Comparison of ENCODE assay signal across 21 cellular contexts in the genomic region with DNA sequence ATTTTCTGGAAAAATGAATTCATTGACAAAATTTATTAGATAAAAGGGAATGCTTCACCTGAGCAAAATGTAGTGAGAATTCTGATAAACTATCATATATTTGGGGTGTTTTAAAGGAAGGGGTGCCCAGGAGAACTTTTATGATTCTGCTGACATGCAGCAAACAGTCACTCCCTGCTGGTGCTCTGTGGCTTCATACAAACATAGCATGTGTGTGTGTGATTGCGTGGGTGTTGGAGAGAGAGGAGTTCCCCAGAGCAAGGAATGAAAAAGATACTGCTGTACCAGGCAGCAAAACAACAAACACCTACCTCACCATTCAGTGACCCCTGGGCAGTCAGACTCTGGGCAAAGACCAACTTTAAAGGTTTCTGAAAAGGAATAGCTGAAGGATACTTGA.
DNase-seq lines count a peak whose midpoint lies in the region; ATAC-seq, FAIRE-seq and TF ChIP-seq lines count a peak whose summit lies in the region.
"Had no signal": no experiment of that assay in that cellular context is flagged by ENCODE, and none has a peak within 500 bp of the region (broad histone marks: within the 10 kb centered on the region; RNA-seq: fewer than 3 reads in every experiment).

No MANE protein-coding gene starts in this region.

- no peak overlapping the region for H3K56ac ChIP-seq in IMR-90 (ENCODE audit: extremely low read depth, insufficient read depth, low read length)

- POLR2A ChIA-PET in A549 (lab: Yijun Ruan, JAX) (no interaction called here), IMR-90 (lab: Charles Lee; ENCODE audit: unreplicated experiment) (no interaction called here)

- H4K91ac ChIP-seq in IMR-90 (ENCODE audit: insufficient read depth, low read depth, low read length), result no peak overlapping the region

- peak overlapping the region; percentile 40 to 69; a peak in 4 of 6 replicates for H3K27ac ChIP-seq in A549
- no peak overlapping the region for H3K27ac ChIP-seq in IMR-90 (ENCODE audit: insufficient read depth, low read length)
- H3K27ac ChIP-seq in effector memory CD4-positive, alpha-beta T cell (ENCODE audit: insufficient read depth, low read length, poor library complexity, severe bottlenecking), result no peak overlapping the region
- H3K27ac ChIP-seq: BLaER1 had no signal

- no peak for TF ChIP-seq EP300 in A549 (IDR thresholded peaks at IDR 0.05)

- H3K36me3 ChIP-seq in IMR-90 (ENCODE audit: control insufficient read depth, insufficient read depth, low read length), result no peaks in the 10 kb centered on the region
- H3K36me3 ChIP-seq in bronchial epithelial cell (ENCODE audit: control insufficient read depth, insufficient read depth, low read length), result no peaks in the 10 kb centered on the region
- H3K36me3 ChIP-seq in effector memory CD4-positive, alpha-beta T cell (ENCODE audit: control insufficient read depth, insufficient read depth, low read length), result no peaks in the 10 kb centered on the region
- H3K36me3 ChIP-seq: BLaER1 had no signal

- CTCF ChIA-PET in A549 (lab: Yijun Ruan, JAX), result interaction anchor here (1.1 kb wide), 1 partner anchor 174 kb away, joined by 3 read pairs; no protein-coding TSS in a partner anchor
- CTCF ChIA-PET in IMR-90 (lab: Yijun Ruan, JAX), result no interaction called here

- ATAC-seq in A549, result no peak
- ATAC-seq in IMR-90 (ENCODE audit: low read depth), result no peak
- ATAC-seq in HG03175 (IDR thresholded peaks at IDR 0.05; ENCODE audit: unreplicated experiment), result no peak
- no peak for ATAC-seq in GM19351 (IDR thresholded peaks at IDR 0.05; ENCODE audit: unreplicated experiment)
- ATAC-seq: GM12878 had no signal

- H4K8ac ChIP-seq in IMR-90 (ENCODE audit: low read depth in 2 of 2, low read length in 2 of 2), result no peak overlapping the region

- WGBS in A549 (ENCODE audit: missing lambda C conversion rate), result 58% methylated on average over 1 of the region's 1 CpG
- no CpG with 5 or more reads among the region's 1 CpG for WGBS in IMR-90 (ENCODE audit: extremely low coverage in 2 of 2, insufficient read length in 1 of 2), 2 experiments

- H3K9me3 ChIP-seq in A549, result peaks cover 16% of the 10 kb centered on the region
- H3K9me3 ChIP-seq in IMR-90 (ENCODE audit: control insufficient read depth, insufficient read depth, low read length), result no peaks in the 10 kb centered on the region
- H3K9me3 ChIP-seq in effector memory CD4-positive, alpha-beta T cell (ENCODE audit: control insufficient read depth, low read length), result no peaks in the 10 kb centered on the region

- no peak overlapping the region for H2BK120ac ChIP-seq in IMR-90 (ENCODE audit: low read depth, low read length)

- no peak for TF ChIP-seq POLR2A in A549 (IDR thresholded peaks at IDR 0.05; ENCODE audit: low read length)
- TF ChIP-seq POLR2A in IMR-90 (IDR thresholded peaks at IDR 0.05; ENCODE audit: low read depth, low read length), result no peak

- H3K23ac ChIP-seq in IMR-90 (ENCODE audit: low read depth, low read length), result no peak overlapping the region

- H3K4ac ChIP-seq in IMR-90 (ENCODE audit: low read depth, low read length), result no peak overlapping the region

- no peak overlapping the region for H2BK15ac ChIP-seq in IMR-90 (ENCODE audit: low read depth, low read length)

- no peak overlapping the region for H2AFZ ChIP-seq in IMR-90 (replicated peaks; ENCODE audit: low read length, poor library complexity)

- no peak overlapping the region for H3K9ac ChIP-seq in IMR-90 (ENCODE audit: low read depth, low read length)
- H3K9ac ChIP-seq: BLaER1 had no signal

- in situ Hi-C loops in IMR-90 (cut with MboI; ENCODE audit: low sequenced_read_pairs) (no loop called here), GM13977 (cut with MboI; ENCODE audit: low pct_unique_long_range_greater_than_20kb, low sequenced_read_pairs, unreplicated experiment) (no loop called here)

- no peaks in the 10 kb centered on the region for H3K79me1 ChIP-seq in IMR-90 (ENCODE audit: low read depth in 1 of 2, low read length in 2 of 2)

- H2AK9ac ChIP-seq in IMR-90 (replicated peaks; ENCODE audit: low read depth, low read length, poor library complexity), result no peak overlapping the region

- no peak overlapping the region for H2BK20ac ChIP-seq in IMR-90 (ENCODE audit: low read depth, low read length)

- intact Hi-C loops in IMR-90 (cut with micrococcal nuclease), result no loop called here

- no peak overlapping the region for H2BK5ac ChIP-seq in IMR-90 (ENCODE audit: low read depth, low read length, poor library complexity, severe bottlenecking)

- TF ChIP-seq RAD21 in A549 (conservative IDR thresholded peaks at IDR 0.05 in 1 of 2, IDR thresholded peaks at IDR 0.05 in 1 of 2) (no peak), IMR-90 (IDR thresholded peaks at IDR 0.05; ENCODE audit: low read length) (no peak)

- H2AK5ac ChIP-seq in IMR-90 (ENCODE audit: low read depth, low read length), result no peak overlapping the region

- H4K5ac ChIP-seq in IMR-90 (ENCODE audit: low read depth, low read length), result no peak overlapping the region

- no peak for TF ChIP-seq CTCF in A549 (IDR thresholded peaks at IDR 0.05)
- TF ChIP-seq CTCF in IMR-90 (conservative IDR thresholded peaks at IDR 0.05; ENCODE audit: low read depth, low read length), result no peak
- TF ChIP-seq CTCF in bronchial epithelial cell (IDR thresholded peaks at IDR 0.05; ENCODE audit: insufficient read depth, low read length, severe bottlenecking), result no peak
- TF ChIP-seq CTCF in fibroblast of pulmonary artery (IDR thresholded peaks at IDR 0.05; ENCODE audit: low read length, missing control alignments), result no peak
- TF ChIP-seq CTCF in GM13977 (IDR thresholded peaks at IDR 0.05; ENCODE audit: extremely low read depth, insufficient read depth, missing control alignments), result no peak

- H4K20me1 ChIP-seq in IMR-90 (ENCODE audit: insufficient read depth, low read length), result no peaks in the 10 kb centered on the region
- H4K20me1 ChIP-seq: BLaER1 had no signal

- no TSS peak for BruUV-seq in IMR-90 (replicated peaks; lab: Mats Ljungman, UMichigan)

- no peaks in the 10 kb centered on the region; the same call in 1 of the 2 replicates for H3K9me1 ChIP-seq in IMR-90 (ENCODE audit: insufficient read depth, low read length)

- peaks cover 7% of the 10 kb centered on the region for H3K4me1 ChIP-seq in A549
- H3K4me1 ChIP-seq in IMR-90 (ENCODE audit: control insufficient read depth, insufficient read depth, low read length), result no peaks in the 10 kb centered on the region; the same call in 1 of the 2 replicates
- no peaks in the 10 kb centered on the region for H3K4me1 ChIP-seq in effector memory CD4-positive, alpha-beta T cell (ENCODE audit: control insufficient read depth, insufficient read depth, low read length, poor library complexity, severe bottlenecking)
- H3K4me1 ChIP-seq: BLaER1 had no signal

- H3K4me3 ChIP-seq in A549 (no peak overlapping the region), IMR-90 (ENCODE audit: insufficient read depth, low read depth, low read length) (no peak overlapping the region), bronchial epithelial cell (ENCODE audit: low read depth, low read length) (no peak overlapping the region), fibroblast of pulmonary artery (replicated peaks; ENCODE audit: low read depth, low read length) (no peak overlapping the region)
- H3K4me3 ChIP-seq in effector memory CD4-positive, alpha-beta T cell (ENCODE audit: insufficient read depth, low read depth, low read length, poor library complexity, severe bottlenecking), result no peak overlapping the region
- H3K4me3 ChIP-seq: BLaER1, GM12878 had no signal

- H3K4me2 ChIP-seq in A549 (no peak overlapping the region), IMR-90 (ENCODE audit: low read depth, low read length) (no peak overlapping the region)
- H3K4me2 ChIP-seq: BLaER1 had no signal

- no peak for DNase-seq in A549 (ENCODE audit: low read depth in 1 of 2, low spot score in 1 of 2)
- peak; percentile 16 for DNase-seq in IMR-90
- peak; percentile 53 for DNase-seq in bronchial epithelial cell (ENCODE audit: low read depth)
- DNase-seq in fibroblast of pulmonary artery (ENCODE audit: low read depth), result peak; percentile 55
- no peak for DNase-seq in GM13977 (ENCODE audit: low spot score)
- no peak for DNase-seq in effector memory CD4-positive, alpha-beta T cell
- DNase-seq: Calu3; CD4-positive, alpha-beta memory T cell; NCI-H1105; NCI-H1694; NCI-H510A; NCI-H748 treated with DMSO at 0.1 percent for 48 hours; NK-92 treated with Interleukin-12 subunit alpha and Interleukin-12 subunit beta, amount 100 ng/mL, for 24 hours; OCI-M1; Right ventricle myocardium superior had no signal

- no peak overlapping the region for H3K14ac ChIP-seq in IMR-90 (replicated peaks; ENCODE audit: low read depth, low read length)

- H3K27me3 ChIP-seq in IMR-90 (ENCODE audit: control insufficient read depth, insufficient read depth, low read length) (no peaks in the 10 kb centered on the region), bronchial epithelial cell (ENCODE audit: control insufficient read depth, insufficient read depth, low read length) (no peaks in the 10 kb centered on the region)
- H3K27me3 ChIP-seq in effector memory CD4-positive, alpha-beta T cell (replicated peaks; ENCODE audit: control insufficient read depth, insufficient read depth, low read length, poor library complexity, severe bottlenecking), result no peaks in the 10 kb centered on the region
- H3K27me3 ChIP-seq: BLaER1 had no signal

- FAIRE-seq in A549 (lab: Jason Lieb, UNC), result no peak
- FAIRE-seq in bronchial epithelial cell (lab: Jason Lieb, UNC), result no peak
- FAIRE-seq: GM12878, GM18507, H54 had no signal

- dilution Hi-C loops in IMR-90 (cut with HindIII; ENCODE audit: low sequenced_read_pairs, unreplicated experiment), result no loop called here

- H3K18ac ChIP-seq in IMR-90 (ENCODE audit: low read depth, low read length), result no peak overlapping the region

TF ChIP-seq in A549, 52 proteins besides CTCF, POLR2A, EP300 and RAD21 (continues in another document):
- TF ChIP-seq ZNF302 (CRISPR knock-in tag; IDR thresholded peaks at IDR 0.05) (no peak), PHF8 (IDR thresholded peaks at IDR 0.05; ENCODE audit: borderline replicate concordance, low read depth) (no peak), ZC3H11A (IDR thresholded peaks at IDR 0.05) (no peak)
- TF ChIP-seq, protein P1, sequence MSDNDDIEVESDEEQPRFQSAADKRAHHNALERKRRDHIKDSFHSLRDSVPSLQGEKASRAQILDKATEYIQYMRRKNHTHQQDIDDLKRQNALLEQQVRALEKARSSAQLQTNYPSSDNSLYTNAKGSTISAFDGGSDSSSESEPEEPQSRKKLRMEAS (IDR thresholded peaks at IDR 0.05), result no peak

TF ChIP-seq in IMR-90, 13 proteins besides CTCF, POLR2A, EP300 and RAD21 (continues in another document):
- TF ChIP-seq CEBPB (IDR thresholded peaks at IDR 0.05; ENCODE audit: low read depth, low read length), result no peak
- no peak for TF ChIP-seq BHLHE40 (IDR thresholded peaks at IDR 0.05; ENCODE audit: low read depth, low read length)
- TF ChIP-seq MAZ (IDR thresholded peaks at IDR 0.05; ENCODE audit: borderline replicate concordance, low read depth, low read length), result no peak
- TF ChIP-seq MAFK (IDR thresholded peaks at IDR 0.05; ENCODE audit: low read depth, low read length), result no peak
- TF ChIP-seq NFE2L2 (IDR thresholded peaks at IDR 0.05; ENCODE audit: low read depth, low read length), result no peak
- no peak for TF ChIP-seq SMC3 (IDR thresholded peaks at IDR 0.05; ENCODE audit: low read depth, low read length)
- no peak for TF ChIP-seq RFX5 (IDR thresholded peaks at IDR 0.05; ENCODE audit: low read depth, low read length)
- no peak for TF ChIP-seq FOS (IDR thresholded peaks at IDR 0.05; ENCODE audit: low read depth, low read length)

Comparison
In these comparisons a context has a peak if more than half of its experiments do, and no peak if none do; other contexts are left out.
1. DNase-seq: peak in IMR-90 (single experiment), bronchial epithelial cell (single experiment) and fibroblast of pulmonary artery (single experiment); none in A549 (0 of 2), GM13977 (single experiment) and effector memory CD4-positive, alpha-beta T cell (0 of 3).
2. H3K27ac ChIP-seq: peak in A549 (2 of 2); none in IMR-90 (single experiment) and effector memory CD4-positive, alpha-beta T cell (single experiment).